In the genomic region with DNA sequence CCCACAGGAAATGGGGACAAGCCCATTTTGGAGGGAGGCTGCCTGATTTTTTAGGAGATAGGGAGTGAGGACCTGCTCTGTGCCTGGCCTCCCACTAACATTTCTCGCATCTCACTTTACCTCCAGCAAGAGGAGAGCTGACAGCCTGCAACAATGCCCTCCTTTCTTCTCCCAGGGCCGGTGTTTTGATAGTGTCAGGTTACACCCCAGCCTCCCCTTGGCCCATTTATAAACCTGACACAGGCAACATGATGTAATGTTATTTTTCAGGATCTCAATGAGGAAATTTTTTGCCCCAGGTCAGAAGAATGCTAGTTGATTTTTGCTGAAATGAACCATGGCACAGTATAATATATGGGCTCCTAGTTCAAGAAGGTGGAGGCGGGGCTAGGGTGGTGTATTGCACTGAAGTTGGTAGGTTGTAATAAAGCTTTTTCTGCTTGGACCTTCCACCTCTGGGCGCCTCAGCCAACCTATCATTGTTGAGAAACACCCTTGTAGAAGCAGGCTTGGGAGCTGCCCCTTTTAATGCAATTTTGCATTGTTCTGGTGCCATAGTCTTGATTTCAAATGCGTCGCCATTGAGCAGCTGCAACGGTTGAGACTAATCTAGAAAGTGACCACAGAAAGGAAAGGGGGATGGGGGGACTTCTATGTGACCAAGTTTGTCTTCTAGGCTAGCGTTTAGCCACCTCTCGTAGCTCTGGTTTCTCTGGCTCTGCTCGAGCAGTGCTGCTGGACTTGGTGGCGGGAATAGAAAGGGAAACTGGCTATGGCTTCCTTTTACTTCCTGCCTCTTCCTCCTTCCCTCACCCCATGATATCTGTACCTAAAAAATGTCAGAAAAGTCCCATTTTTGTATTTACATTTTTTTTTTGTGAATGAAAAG, we compare ENCODE assay signal across 10 cellular contexts. TPM values are rescaled to one million over a fixed set of nuclear protein-coding genes. Genes with fewer than 3 reads are reported as not detected.
DNase-seq lines count a peak whose midpoint lies in the region; ATAC-seq, FAIRE-seq and TF ChIP-seq lines count a peak whose summit lies in the region.
"Had no signal": no experiment of that assay in that cellular context is flagged by ENCODE, and none has a peak within 500 bp of the region (broad histone marks: within the 10 kb centered on the region; RNA-seq: fewer than 3 reads in every experiment).

No MANE protein-coding gene starts in this region.

- BruUV-seq in HepG2 (replicated peaks; lab: Mats Ljungman, UMichigan) = no TSS peak

- peaks cover 80% of the 10 kb centered on the region for H3K4me1 Mint-ChIP-seq in brain

- peak; percentile 99 for ATAC-seq in HepG2
- no peak for ATAC-seq in GM18873 (IDR thresholded peaks at IDR 0.05; ENCODE audit: low FRiP score, unreplicated experiment)
- ATAC-seq in HG02623 (IDR thresholded peaks at IDR 0.05; ENCODE audit: unreplicated experiment) = no peak
- no peak for ATAC-seq in GM18517 (IDR thresholded peaks at IDR 0.05; ENCODE audit: unreplicated experiment)

- H3K9ac ChIP-seq in HepG2 (ENCODE audit: insufficient read depth, low read depth, low read length) = no peak overlapping the region

- H3K79me2 ChIP-seq in HepG2 (ENCODE audit: insufficient read depth, low read length) = no peaks in the 10 kb centered on the region

- H4K20me1 ChIP-seq in HepG2 (ENCODE audit: insufficient read depth, low read length) = no peaks in the 10 kb centered on the region

- H3K4me1 ChIP-seq in HepG2 (ENCODE audit: insufficient read depth, low read length) = peaks cover 32% of the 10 kb centered on the region

- TF ChIP-seq CTCF in brain (conservative IDR thresholded peaks at IDR 0.05) = no peak
- TF ChIP-seq CTCF in HepG2 (CRISPR knock-in tag; IDR thresholded peaks at IDR 0.05) = no peak

- no peaks in the 10 kb centered on the region for H3K9me3 ChIP-seq in HepG2 (ENCODE audit: low read length)

- FAIRE-seq in HepG2 (lab: Jason Lieb, UNC) = peak; percentile 40
- FAIRE-seq: TTC549 had no signal

- no peaks in the 10 kb centered on the region for H3K27me3 Mint-ChIP-seq in brain

- H3K36me3 ChIP-seq in HepG2 (replicated peaks in 1 of 2; ENCODE audit: control insufficient read depth in 1 of 2, insufficient read depth in 2 of 2, low read length in 2 of 2) = no peaks in the 10 kb centered on the region

- no peak overlapping the region for H2AFZ ChIP-seq in HepG2 (ENCODE audit: low read length)

- WGBS in HepG2 (ENCODE audit: low lambda C conversion rate) = 15% methylated on average over 11 of the region's 11 CpGs

- in situ Hi-C loops in HepG2 (cut with HindIII; ENCODE audit: extremely low pct_ligation_motif_present, low pct_unique_long_range_greater_than_20kb) = loop anchor here (10.0 kb wide), 2 partner anchors 1077 to 1197 kb away; no protein-coding TSS in a partner anchor

- CTCF ChIA-PET in HepG2 (lab: Yijun Ruan, JAX; ENCODE audit: low intra/inter-chr PET ratio, low total read pairs) = no interaction called here

- H3K27me3 ChIP-seq in HepG2 (ENCODE audit: control insufficient read depth in 1 of 2, insufficient read depth in 2 of 2, low read length in 2 of 2) = no peaks in the 10 kb centered on the region

- peak in 1 of 2 experiments; percentile 45; a peak in 1 of 4 replicates for TF ChIP-seq EP300 in HepG2 (IDR thresholded peaks at IDR 0.05; ENCODE audit: low read depth in 2 of 2, low read length in 2 of 2)
- TF ChIP-seq EP300 in HepG2 (CRISPR knock-in tag; IDR thresholded peaks at IDR 0.05; ENCODE audit: borderline replicate concordance) = no peak

- H3K4me3 ChIP-seq in HepG2 (replicated peaks in 1 of 3; ENCODE audit: insufficient read depth in 1 of 3, low read depth in 2 of 3, low read length in 3 of 3) = peak overlapping the region; percentile 5 to 53 (median 15); a peak in 3 of 6 replicates

- intact Hi-C loops in HepG2 (cut with micrococcal nuclease; ENCODE audit: unreplicated experiment) = loop anchor here (2.0 kb wide), 1 partner anchor 53 kb away; a partner anchor contains a TSS

- H3K27ac Mint-ChIP-seq in brain = peak overlapping the region; percentile 46 to 81 (median 65)

- no peak for TF ChIP-seq POLR2A in HepG2 (IDR thresholded peaks at IDR 0.05; ENCODE audit: insufficient read depth in 1 of 2, low read depth in 2 of 2, low read length in 2 of 2)

- POLR2A ChIA-PET in HepG2 (lab: Yijun Ruan, JAX) = no interaction called here

- H3K36me3 Mint-ChIP-seq in brain = peaks cover 41% of the 10 kb centered on the region

- peak overlapping the region; percentile 6 to 48 (median 25) for H3K4me3 Mint-ChIP-seq in brain

- DNase-seq in AG08396 (ENCODE audit: low spot score) = peak; percentile 30
- peak; percentile 93 for DNase-seq in NCI-H146 treated with DMSO at 0.1 percent for 48 hours (lab: John Stamatoyannopoulos, UW; ENCODE audit: unreplicated experiment)
- DNase-seq in HepG2 (ENCODE audit: low spot score) = peak; percentile 90
- no peak for DNase-seq in Ammon's horn (ENCODE audit: low spot score)
- DNase-seq: DND-41 had no signal

- H3K9me3 Mint-ChIP-seq in brain = no peaks in the 10 kb centered on the region

- peak overlapping the region; percentile 68 for H3K4me2 ChIP-seq in HepG2 (ENCODE audit: low read depth, low read length)

- peak overlapping the region; percentile 31 for H3K27ac ChIP-seq in HepG2 (ENCODE audit: extremely low read length, insufficient read depth, low read length)

- TF ChIP-seq RAD21 in HepG2 (CRISPR knock-in tag; IDR thresholded peaks at IDR 0.05) = no peak

TF ChIP-seq in HepG2, 621 proteins besides CTCF, POLR2A, EP300 and RAD21 (continues in another document):
- TF ChIP-seq TCF12 (IDR thresholded peaks at IDR 0.05) (no peak), TCF12 (CRISPR knock-in tag; IDR thresholded peaks at IDR 0.05) (no peak), HDAC1 (CRISPR knock-in tag; IDR thresholded peaks at IDR 0.05) (no peak), NR2F1 (CRISPR knock-in tag; IDR thresholded peaks at IDR 0.05) (no peak), MEIS2 (CRISPR knock-in tag; IDR thresholded peaks at IDR 0.05) (0 out of 2 replicates have a peak, but pooled peaks have one; percentile 54), ZNF570 (CRISPR knock-in tag; IDR thresholded peaks at IDR 0.05; ENCODE audit: borderline replicate concordance) (no peak), POLR2AphosphoS5 (IDR thresholded peaks at IDR 0.05; ENCODE audit: low read depth, low read length) (no peak), ISX (CRISPR knock-in tag; conservative IDR thresholded peaks at IDR 0.05) (no peak)
- TF ChIP-seq, protein P1, sequence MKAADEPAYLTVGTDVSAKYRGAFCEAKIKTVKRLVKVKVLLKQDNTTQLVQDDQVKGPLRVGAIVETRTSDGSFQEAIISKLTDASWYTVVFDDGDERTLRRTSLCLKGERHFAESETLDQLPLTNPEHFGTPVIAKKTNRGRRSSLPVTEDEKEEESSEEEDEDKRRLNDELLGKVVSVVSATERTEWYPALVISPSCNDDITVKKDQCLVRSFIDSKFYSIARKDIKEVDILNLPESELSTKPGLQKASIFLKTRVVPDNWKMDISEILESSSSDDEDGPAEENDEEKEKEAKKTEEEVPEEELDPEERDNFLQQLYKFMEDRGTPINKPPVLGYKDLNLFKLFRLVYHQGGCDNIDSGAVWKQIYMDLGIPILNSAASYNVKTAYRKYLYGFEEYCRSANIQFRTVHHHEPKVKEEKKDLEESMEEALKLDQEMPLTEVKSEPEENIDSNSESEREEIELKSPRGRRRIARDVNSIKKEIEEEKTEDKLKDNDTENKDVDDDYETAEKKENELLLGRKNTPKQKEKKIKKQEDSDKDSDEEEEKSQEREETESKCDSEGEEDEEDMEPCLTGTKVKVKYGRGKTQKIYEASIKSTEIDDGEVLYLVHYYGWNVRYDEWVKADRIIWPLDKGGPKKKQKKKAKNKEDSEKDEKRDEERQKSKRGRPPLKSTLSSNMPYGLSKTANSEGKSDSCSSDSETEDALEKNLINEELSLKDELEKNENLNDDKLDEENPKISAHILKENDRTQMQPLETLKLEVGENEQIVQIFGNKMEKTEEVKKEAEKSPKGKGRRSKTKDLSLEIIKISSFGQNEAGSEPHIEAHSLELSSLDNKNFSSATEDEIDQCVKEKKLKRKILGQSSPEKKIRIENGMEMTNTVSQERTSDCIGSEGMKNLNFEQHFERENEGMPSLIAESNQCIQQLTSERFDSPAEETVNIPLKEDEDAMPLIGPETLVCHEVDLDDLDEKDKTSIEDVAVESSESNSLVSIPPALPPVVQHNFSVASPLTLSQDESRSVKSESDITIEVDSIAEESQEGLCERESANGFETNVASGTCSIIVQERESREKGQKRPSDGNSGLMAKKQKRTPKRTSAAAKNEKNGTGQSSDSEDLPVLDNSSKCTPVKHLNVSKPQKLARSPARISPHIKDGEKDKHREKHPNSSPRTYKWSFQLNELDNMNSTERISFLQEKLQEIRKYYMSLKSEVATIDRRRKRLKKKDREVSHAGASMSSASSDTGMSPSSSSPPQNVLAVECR (CRISPR knock-in tag; IDR thresholded peaks at IDR 0.05; ENCODE audit: borderline replicate concordance) = peak; percentile 18; the same call in 1 of the 2 replicates

RNA-seq across cellular contexts. Expression of a gene that starts 53.0 kb away (rescaled TPM):
- polyA plus RNA-seq in brain (ENCODE audit: insufficient read depth, low read depth, low replicate concordance) (72.1 TPM), HepG2 (2011; rRNA removed) (0.24 TPM in 1 of 2 replicates, not detected in the other)
- not detected in 2 replicates for total RNA-seq in HepG2 (2016; rRNA removed; fragmentation: Illumina TruSeq; extraction: Trizol)
- total RNA-seq in HepG2 (2016; cell fraction: cytosol; rRNA removed; fragmentation: Illumina TruSeq; extraction: Trizol; ENCODE audit: low read depth) = not detected in 2 replicates
- not detected in 2 replicates for total RNA-seq in HepG2 (2016; cell fraction: insoluble cytoplasmic fraction; rRNA removed; fragmentation: Illumina TruSeq; extraction: Trizol)
- total RNA-seq in HepG2 (2016; cell fraction: membrane; rRNA removed; fragmentation: Illumina TruSeq; extraction: Trizol) = 0.03 TPM in 1 of 2 replicates, not detected in the other
- not detected in 2 replicates for total RNA-seq in HepG2 (2016; cell fraction: nucleus; rRNA removed; fragmentation: Illumina TruSeq; extraction: Trizol)
- under 0.01 and 0.01 TPM in 2 replicates for polyA plus RNA-seq in HepG2 (2011; cell fraction: cytosol; rRNA removed)
- not detected in 2 replicates for polyA plus RNA-seq in HepG2 (2011; cell fraction: nucleus; rRNA removed)
- 0.03 and 0.09 TPM in 2 replicates for polyA plus RNA-seq in HepG2 (2012)
- polyA plus RNA-seq in HepG2 (2016; cell fraction: cytosol; fragmentation: Illumina TruSeq; extraction: Trizol; ENCODE audit: low read depth) = 0.08 TPM in 1 of 2 replicates, not detected in the other
- 0.15 TPM in 1 of 2 replicates, not detected in the other for polyA plus RNA-seq in HepG2 (2016; cell fraction: insoluble cytoplasmic fraction; fragmentation: Illumina TruSeq; extraction: Trizol; ENCODE audit: low read depth)
- 0.18 TPM in 1 of 2 replicates, not detected in the other for polyA plus RNA-seq in HepG2 (2016; cell fraction: membrane; fragmentation: Illumina TruSeq; extraction: Trizol; ENCODE audit: low read depth)
- polyA plus RNA-seq in HepG2 (2016; cell fraction: nucleus; fragmentation: Illumina TruSeq; extraction: Trizol; ENCODE audit: insufficient read depth, low read depth) = not detected in 2 replicates
- 68.0 TPM in 1 of 2 replicates, not detected in the other for polyA minus RNA-seq in HepG2 (2011; rRNA and poly(A)+ RNA removed; ENCODE audit: low replicate concordance)
- polyA minus RNA-seq in HepG2 (2011; cell fraction: cytosol; rRNA and poly(A)+ RNA removed) = 0.30 TPM in 1 of 2 replicates, not detected in the other
- 0.12 and 0.13 TPM in 2 replicates for polyA minus RNA-seq in HepG2 (2011; cell fraction: nucleus; rRNA and poly(A)+ RNA removed)

Comparison
In these comparisons a context has a peak if more than half of its experiments do, and no peak if none do; other contexts are left out.
1. RNA of a gene that starts 53.0 kb away (polyA plus RNA-seq): 72.1 TPM in brain (single experiment); under 0.01 to 0.24 TPM in HepG2; every median in the first group is over 10 times any median in the second.